ENCODE assay signal across 8 cellular contexts in the genomic region with DNA sequence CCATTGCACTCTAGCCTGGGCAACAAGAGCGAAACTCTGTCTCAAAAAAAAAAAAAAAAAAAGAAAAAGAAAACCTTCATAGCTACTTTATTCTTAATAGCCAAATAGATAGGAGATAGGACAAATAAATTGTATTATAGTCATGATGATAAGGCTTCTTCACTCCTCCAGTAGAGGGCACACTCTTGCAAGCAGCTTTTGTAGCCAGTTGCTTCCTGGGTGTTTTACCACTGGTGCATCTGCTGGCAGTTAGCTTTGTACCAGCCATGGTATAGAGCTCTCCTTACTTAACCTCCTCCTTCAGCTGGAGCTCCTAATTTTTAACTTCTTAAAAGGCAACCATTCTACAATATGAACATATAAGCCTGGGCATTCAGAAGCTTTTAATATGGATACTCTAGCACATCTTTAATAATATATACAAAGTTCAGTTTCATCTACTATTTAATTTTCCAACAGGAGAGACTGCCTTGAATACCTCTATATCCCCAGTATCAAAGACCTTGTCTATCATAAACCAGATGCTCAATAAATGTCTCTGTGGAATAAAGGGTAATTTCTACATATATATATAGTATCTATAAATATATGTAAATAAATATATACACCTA. TPM values are rescaled to one million over a fixed set of nuclear protein-coding genes. Genes with fewer than 3 reads are reported as not detected.
DNase-seq lines count a peak whose midpoint lies in the region; ATAC-seq and TF ChIP-seq lines count a peak whose summit lies in the region.

No MANE protein-coding gene starts in this region.

- peaks cover 11% of the 10 kb centered on the region for H3F3A ChIP-seq in smooth muscle cell (ENCODE audit: low read depth)

- no peak overlapping the region for H3K4me3 Mint-ChIP-seq in activated T-helper 17 cell treated with anti-CD3 and anti-CD28 coated beads, Interleukin-2, amount 50 U/mL, for 72 hours

- no peak for TF ChIP-seq POLR2A in heart left ventricle (IDR thresholded peaks at IDR 0.05)

- no peaks in the 10 kb centered on the region for H3K36me3 Mint-ChIP-seq in activated T-helper 17 cell treated with anti-CD3 and anti-CD28 coated beads, Interleukin-2, amount 50 U/mL, for 72 hours (ENCODE audit: low read depth)

- POLR2A ChIA-PET in A673 (lab: Charles Lee; ENCODE audit: low non-redundant PET), result no interaction called here

- no peak overlapping the region for H3K4me3 ChIP-seq in A673 (ENCODE audit: low read depth, low read length, poor library complexity, severe bottlenecking)
- no peak overlapping the region for H3K4me3 ChIP-seq in GM12864 (ENCODE audit: low read depth, low read length)
- H3K4me3 ChIP-seq in heart left ventricle, result no peak overlapping the region
- H3K4me3 ChIP-seq in smooth muscle cell, result no peak overlapping the region

- peaks cover 4% of the 10 kb centered on the region for H3K4me1 ChIP-seq in A673 (ENCODE audit: insufficient read depth, low read length, poor library complexity, severe bottlenecking)
- peaks cover 0 to 25% (median 7%) of the 10 kb centered on the region in 12 donors for H3K4me1 ChIP-seq in heart left ventricle
- H3K4me1 ChIP-seq in smooth muscle cell (ENCODE audit: low read depth), result peaks cover 11% of the 10 kb centered on the region

- no peak overlapping the region for H3K27ac ChIP-seq in A673 (ENCODE audit: low read depth, low read length, poor library complexity, severe bottlenecking)
- H3K27ac ChIP-seq in heart left ventricle, result no peak overlapping the region
- no peak overlapping the region for H3K27ac ChIP-seq in smooth muscle cell (ENCODE audit: low read depth)

- H3K4me1 Mint-ChIP-seq in activated T-helper 17 cell treated with anti-CD3 and anti-CD28 coated beads, Interleukin-2, amount 50 U/mL, for 72 hours, result no peaks in the 10 kb centered on the region

- H4K20me1 ChIP-seq in smooth muscle cell (ENCODE audit: low read depth), result peaks cover 87% of the 10 kb centered on the region

- peak; percentile 77 for TF ChIP-seq CTCF in A673 (conservative IDR thresholded peaks at IDR 0.05; ENCODE audit: low read depth, low read length)
- peak; percentile 82 for TF ChIP-seq CTCF in GM12864 (IDR thresholded peaks at IDR 0.05; ENCODE audit: low read depth, low read length, missing control alignments)
- TF ChIP-seq CTCF in heart left ventricle (IDR thresholded peaks at IDR 0.05), result peak; percentile 34 to 72 (median 54)
- TF ChIP-seq CTCF in smooth muscle cell (IDR thresholded peaks at IDR 0.05; ENCODE audit: borderline replicate concordance, insufficient read depth, poor library complexity, severe bottlenecking), result peak; percentile 38

- H3K9me3 ChIP-seq in A673 (ENCODE audit: low read depth, low read length, poor library complexity, severe bottlenecking) (peaks cover 3% of the 10 kb centered on the region), heart left ventricle (peaks cover 0 to 3% (median 0%) of the 10 kb centered on the region in 12 donors), smooth muscle cell (replicated peaks; ENCODE audit: low read depth) (no peaks in the 10 kb centered on the region)

- H2AFZ ChIP-seq in smooth muscle cell (ENCODE audit: low read depth), result no peak overlapping the region

- peaks cover 85% of the 10 kb centered on the region for H3K79me2 ChIP-seq in smooth muscle cell (ENCODE audit: low read depth)

- no peaks in the 10 kb centered on the region for H3K27me3 ChIP-seq in A673 (replicated peaks; ENCODE audit: insufficient read depth, low read depth, low read length, poor library complexity)
- no peaks in the 10 kb centered on the region for H3K27me3 ChIP-seq in heart left ventricle
- H3K27me3 ChIP-seq in smooth muscle cell (ENCODE audit: low read depth), result no peaks in the 10 kb centered on the region

- BruUV-seq in A673 (replicated peaks; lab: Mats Ljungman, UMichigan), result no TSS peak

- peak; percentile 72 for ATAC-seq in HG03442 (IDR thresholded peaks at IDR 0.05; ENCODE audit: unreplicated experiment)
- ATAC-seq in activated T-helper 17 cell treated with anti-CD3 and anti-CD28 coated beads, Interleukin-2, amount 50 U/mL, for 72 hours (replicated peaks), result peak; percentile 46
- peak in 3 of 4 donors; percentile 54 to 59 (median 55) for ATAC-seq in heart left ventricle
- no peak for ATAC-seq in HG03457 (IDR thresholded peaks at IDR 0.05; ENCODE audit: unreplicated experiment)

- peaks cover 8% of the 10 kb centered on the region for H3K27me3 Mint-ChIP-seq in activated T-helper 17 cell treated with anti-CD3 and anti-CD28 coated beads, Interleukin-2, amount 50 U/mL, for 72 hours

- no peaks in the 10 kb centered on the region for H3K9me3 Mint-ChIP-seq in activated T-helper 17 cell treated with anti-CD3 and anti-CD28 coated beads, Interleukin-2, amount 50 U/mL, for 72 hours

- intact Hi-C loops in A673 (cut with micrococcal nuclease; ENCODE audit: unreplicated experiment), result no loop called here
- intact Hi-C loops in heart left ventricle (cut with DNase I), result loop anchor here in 5 of 10 donors (1.0 to 5.0 kb wide), 6 partner anchors 33 to 83 kb away; a partner anchor contains a TSS

- H3K36me3 ChIP-seq in A673 (ENCODE audit: insufficient read depth, low read length, poor library complexity, severe bottlenecking) (no peaks in the 10 kb centered on the region), heart left ventricle (peaks cover 0 to 6% (median 0%) of the 10 kb centered on the region in 9 donors), smooth muscle cell (ENCODE audit: low read depth) (no peaks in the 10 kb centered on the region)

- H3K27ac Mint-ChIP-seq in activated T-helper 17 cell treated with anti-CD3 and anti-CD28 coated beads, Interleukin-2, amount 50 U/mL, for 72 hours, result no peak overlapping the region

- WGBS in heart left ventricle, 4 donors, result 100% methylated on average over 1 of the region's 1 CpG; no CpG with 5 or more reads in 2 of the 4 donors
- WGBS in smooth muscle cell (ENCODE audit: low lambda C conversion rate), result 90% methylated on average over 1 of the region's 1 CpG

- no peak overlapping the region for H3K4me2 ChIP-seq in smooth muscle cell

- no peak overlapping the region for H3K9ac ChIP-seq in smooth muscle cell (ENCODE audit: low read depth)

- peak; percentile 81 for DNase-seq in A673 (ENCODE audit: low spot score)
- DNase-seq in GM12864 (ENCODE audit: low read depth), result peak; percentile 33
- peak; percentile 59 for DNase-seq in NCI-H748 (lab: John Stamatoyannopoulos, UW; ENCODE audit: unreplicated experiment)
- peak in 1 of 5 donors; percentile 16 for DNase-seq in heart left ventricle
- no peak for DNase-seq in smooth muscle cell (lab: John Stamatoyannopoulos, UW; ENCODE audit: unreplicated experiment)

- CTCF ChIA-PET in A673 (lab: Charles Lee), result interaction anchor here (0.6 to 1.5 kb wide), 9 partner anchors 9 to 187 kb away, joined by 3 to 31 read pairs (median 4); a partner anchor contains a TSS

RNA-seq across cellular contexts. Expression of a gene that starts 35.8 kb away (rescaled TPM):
- total RNA-seq in A673 (2021) (31.6 and 32.6 TPM in 2 replicates), heart left ventricle (10 to 100 TPM; 16.7 to 34.6 (median 27.3) TPM), smooth muscle cell (45.2 and 47.6 TPM in 2 replicates)
- total RNA-seq in activated T-helper 17 cell treated with anti-CD3 and anti-CD28 coated beads, Interleukin-2, amount 50 U/mL, for 72 hours, result 10 to 100 TPM in 1 of 2 donors, 1 to 10 TPM in 1; 7.7 to 31.8 TPM
- polyA plus RNA-seq in heart left ventricle (10 to 100 TPM in 1 of 2 donors, 1 to 10 TPM in 1; 3.5 to 14.3 TPM), smooth muscle cell (30.0 and 35.4 TPM in 2 replicates)
